In genomic region chr5:138706655-138707480, GRCh38 we compare ENCODE assay signal across 11 cellular contexts. TPM values are rescaled to one million over a fixed set of nuclear protein-coding genes. Genes with fewer than 3 reads are reported as not detected.
DNase-seq lines count a peak whose midpoint lies in the region; ATAC-seq, FAIRE-seq and TF ChIP-seq lines count a peak whose summit lies in the region.
"Had no signal": no experiment of that assay in that cellular context is flagged by ENCODE, and none has a peak within 500 bp of the region (broad histone marks: within the 10 kb centered on the region; RNA-seq: fewer than 3 reads in every experiment).

No MANE protein-coding gene starts in this region.

- H3K79me2 ChIP-seq in HepG2 (ENCODE audit: insufficient read depth, low read length) = no peaks in the 10 kb centered on the region

- no peaks in the 10 kb centered on the region for H3K27me3 ChIP-seq in right lobe of liver
- H3K27me3 ChIP-seq in HepG2 (ENCODE audit: control insufficient read depth in 1 of 2, insufficient read depth in 2 of 2, low read length in 2 of 2) = peaks cover 0 to 4% of the 10 kb centered on the region in 2 experiments; a peak in 1 of 5 replicates
- no peaks in the 10 kb centered on the region for H3K27me3 ChIP-seq in esophagus muscularis mucosa
- H3K27me3 ChIP-seq in CD8-positive, alpha-beta T cell (ENCODE audit: insufficient read depth, low read length) = peaks cover 10% of the 10 kb centered on the region

- peak; percentile 41 to 73 (median 68) for ATAC-seq in right lobe of liver
- ATAC-seq in HepG2 = no peak
- peak; percentile 61 for ATAC-seq in WTC11
- no peak for ATAC-seq in CD8-positive, alpha-beta T cell

- H3K4me3 ChIP-seq in right lobe of liver (no peak overlapping the region), HepG2 (replicated peaks in 1 of 3; ENCODE audit: insufficient read depth in 1 of 3, low read depth in 2 of 3, low read length in 3 of 3) (no peak overlapping the region), esophagus muscularis mucosa (no peak overlapping the region)
- no peak overlapping the region for H3K4me3 ChIP-seq in CD8-positive, alpha-beta T cell (ENCODE audit: low read depth, low read length)

- no peak overlapping the region for H3K9ac ChIP-seq in HepG2 (ENCODE audit: insufficient read depth, low read depth, low read length)

- peaks cover 50% of the 10 kb centered on the region for H3K4me1 Mint-ChIP-seq in WTC11
- no peaks in the 10 kb centered on the region for H3K4me1 Mint-ChIP-seq in CD8-positive, alpha-beta T cell (ENCODE audit: low read depth)
- H3K4me1 Mint-ChIP-seq: CD8-positive, alpha-beta memory T cell had no signal

- H3K9me3 ChIP-seq in right lobe of liver (no peaks in the 10 kb centered on the region), HepG2 (ENCODE audit: low read length) (no peaks in the 10 kb centered on the region), esophagus muscularis mucosa (no peaks in the 10 kb centered on the region)
- no peaks in the 10 kb centered on the region for H3K9me3 ChIP-seq in CD8-positive, alpha-beta T cell (ENCODE audit: low read length)

- TF ChIP-seq RAD21 in HepG2 (CRISPR knock-in tag; IDR thresholded peaks at IDR 0.05) = no peak

- H3K4me1 ChIP-seq in right lobe of liver (peaks cover 0 to 7% (median 0%) of the 10 kb centered on the region in 4 donors), HepG2 (ENCODE audit: insufficient read depth, low read length) (peaks cover 36% of the 10 kb centered on the region), esophagus muscularis mucosa (no peaks in the 10 kb centered on the region)
- no peaks in the 10 kb centered on the region for H3K4me1 ChIP-seq in CD8-positive, alpha-beta T cell (ENCODE audit: insufficient read depth, low read length)

- CTCF ChIA-PET in HepG2 (lab: Yijun Ruan, JAX; ENCODE audit: low intra/inter-chr PET ratio, low total read pairs) = no interaction called here
- CTCF ChIA-PET in WTC11 (lab: Charles Lee) = interaction anchor here (1.2 to 3.6 kb wide), 4 partner anchors 19 to 83 kb away, joined by 4 to 12 read pairs (median 7); no protein-coding TSS in a partner anchor
- CTCF ChIA-PET in CD8-positive, alpha-beta T cell (lab: Charles Lee) = no interaction called here

- no TSS peak for BruUV-seq in HepG2 (replicated peaks; lab: Mats Ljungman, UMichigan)

- H3K27ac ChIP-seq in right lobe of liver (no peak overlapping the region), HepG2 (ENCODE audit: extremely low read length, insufficient read depth, low read length) (no peak overlapping the region), esophagus muscularis mucosa (replicated peaks in 1 of 4) (no peak overlapping the region)
- H3K27ac ChIP-seq in CD8-positive, alpha-beta T cell (ENCODE audit: low read depth, low read length) = no peak overlapping the region

- DNase-seq in right lobe of liver (no peak), HepG2 (ENCODE audit: low spot score) (no peak), WTC11 (ENCODE audit: low spot score) (no peak), iPS-NIHi7 (ENCODE audit: extremely low spot score) (peak; percentile 50), foreskin melanocyte (no peak), esophagus muscularis mucosa (ENCODE audit: extremely low spot score) (no peak), NK-92 (lab: John Stamatoyannopoulos, UW; ENCODE audit: unreplicated experiment) (no peak)
- DNase-seq in CD8-positive, alpha-beta T cell = no peak
- DNase-seq: CD8-positive, alpha-beta memory T cell; NCI-H2081 had no signal

- no peaks in the 10 kb centered on the region for H4K20me1 ChIP-seq in HepG2 (ENCODE audit: insufficient read depth, low read length)

- no peak overlapping the region for H3K27ac Mint-ChIP-seq in WTC11
- H3K27ac Mint-ChIP-seq in CD8-positive, alpha-beta T cell = no peak overlapping the region
- H3K27ac Mint-ChIP-seq: activated T-helper 1 cell treated with anti-CD3 and anti-CD28 coated beads, Interleukin-12 subunit alpha, Interleukin-12 subunit beta, Interleukin-2, Interleukin-4 antibody, amounts not matched to agents 30 ng/mL and 10 ng/mL and 1 ng/mL, durations not matched to agents 14 hours and 24 hours and 36 hours; CD8-positive, alpha-beta memory T cell had no signal

- H3K4me3 Mint-ChIP-seq in WTC11 = no peak overlapping the region
- H3K4me3 Mint-ChIP-seq in CD8-positive, alpha-beta T cell = no peak overlapping the region
- H3K4me3 Mint-ChIP-seq: activated T-helper 1 cell treated with anti-CD3 and anti-CD28 coated beads, Interleukin-12 subunit alpha, Interleukin-12 subunit beta, Interleukin-2, Interleukin-4 antibody, amounts not matched to agents 30 ng/mL and 10 ng/mL and 1 ng/mL, durations not matched to agents 14 hours and 24 hours and 36 hours; CD8-positive, alpha-beta memory T cell had no signal

- TF ChIP-seq CTCF in right lobe of liver (IDR thresholded peaks at IDR 0.05) (no peak), HepG2 (CRISPR knock-in tag; IDR thresholded peaks at IDR 0.05) (no peak), WTC11 (IDR thresholded peaks at IDR 0.05) (no peak), esophagus muscularis mucosa (IDR thresholded peaks at IDR 0.05) (no peak)
- no peak for TF ChIP-seq CTCF in CD8-positive, alpha-beta T cell (IDR thresholded peaks at IDR 0.05)

- intact Hi-C loops in right lobe of liver (cut with DNase I) (no loop called here), HepG2 (cut with micrococcal nuclease; ENCODE audit: unreplicated experiment) (no loop called here), esophagus muscularis mucosa (cut with DNase I) (no loop called here)
- intact Hi-C loops in CD8-positive, alpha-beta T cell (cut with DNase I, micrococcal nuclease) = no loop called here

- TF ChIP-seq EP300 in HepG2 (IDR thresholded peaks at IDR 0.05; ENCODE audit: low read depth in 2 of 2, low read length in 2 of 2) = no peak
- TF ChIP-seq EP300 in HepG2 (CRISPR knock-in tag; IDR thresholded peaks at IDR 0.05; ENCODE audit: borderline replicate concordance) = no peak
- TF ChIP-seq EP300 in esophagus muscularis mucosa (IDR thresholded peaks at IDR 0.05) = no peak

- POLR2A ChIA-PET in HepG2 (lab: Yijun Ruan, JAX) (interaction anchor here (0.8 kb wide), 1 partner anchor 9 kb away, joined by 4 read pairs; no protein-coding TSS in a partner anchor), WTC11 (lab: Charles Lee) (no interaction called here)
- POLR2A ChIA-PET in CD8-positive, alpha-beta T cell (lab: Charles Lee) = no interaction called here

- no peak overlapping the region for H3K4me2 ChIP-seq in HepG2 (ENCODE audit: low read depth, low read length)

- no peaks in the 10 kb centered on the region for H3K27me3 Mint-ChIP-seq in WTC11 (ENCODE audit: low read depth)
- peaks cover 64% of the 10 kb centered on the region for H3K27me3 Mint-ChIP-seq in CD8-positive, alpha-beta T cell (ENCODE audit: low read depth)

- no peak overlapping the region for H2AFZ ChIP-seq in HepG2 (ENCODE audit: low read length)

- WGBS in right lobe of liver (ENCODE audit: insufficient coverage, low coverage, low lambda C conversion rate, missing lambda C conversion rate) = 56% methylated on average over 10 of the region's 10 CpGs
- WGBS in HepG2 (ENCODE audit: low lambda C conversion rate) = 25% methylated on average over 10 of the region's 10 CpGs
- 76% methylated on average over 10 of the region's 10 CpGs for WGBS in esophagus muscularis mucosa

- in situ Hi-C loops in HepG2 (cut with HindIII; ENCODE audit: extremely low pct_ligation_motif_present, low pct_unique_long_range_greater_than_20kb) = no loop called here

- TF ChIP-seq POLR2A in right lobe of liver (IDR thresholded peaks at IDR 0.05) (no peak), HepG2 (IDR thresholded peaks at IDR 0.05; ENCODE audit: insufficient read depth in 1 of 2, low read depth in 2 of 2, low read length in 2 of 2) (no peak), esophagus muscularis mucosa (IDR thresholded peaks at IDR 0.05; ENCODE audit: low read depth) (no peak)

- FAIRE-seq in HepG2 (lab: Jason Lieb, UNC) = no peak

- no peaks in the 10 kb centered on the region for H3K36me3 Mint-ChIP-seq in WTC11
- no peaks in the 10 kb centered on the region for H3K36me3 Mint-ChIP-seq in CD8-positive, alpha-beta T cell
- H3K36me3 Mint-ChIP-seq: CD8-positive, alpha-beta memory T cell had no signal

- H3K36me3 ChIP-seq in right lobe of liver (no peaks in the 10 kb centered on the region), HepG2 (replicated peaks in 1 of 2; ENCODE audit: control insufficient read depth in 1 of 2, insufficient read depth in 2 of 2, low read length in 2 of 2) (no peaks in the 10 kb centered on the region), esophagus muscularis mucosa (no peaks in the 10 kb centered on the region)
- H3K36me3 ChIP-seq in CD8-positive, alpha-beta T cell (ENCODE audit: insufficient read depth, low read length) = no peaks in the 10 kb centered on the region

- H3K9me3 Mint-ChIP-seq in WTC11 = peaks cover under 1% of the 10 kb centered on the region; the same call in 1 of the 2 replicates
- no peaks in the 10 kb centered on the region for H3K9me3 Mint-ChIP-seq in CD8-positive, alpha-beta T cell
- H3K9me3 Mint-ChIP-seq: activated T-helper 1 cell treated with anti-CD3 and anti-CD28 coated beads, Interleukin-12 subunit alpha, Interleukin-12 subunit beta, Interleukin-2, Interleukin-4 antibody, amounts not matched to agents 30 ng/mL and 10 ng/mL and 1 ng/mL, durations not matched to agents 14 hours and 24 hours and 36 hours; CD8-positive, alpha-beta memory T cell had no signal

RNA-seq across cellular contexts. Expression of gene CTNNA1, which starts 46.4 kb away (rescaled TPM):
- total RNA-seq in right lobe of liver (100 to 1,000 TPM; 101 to 192 (median 123) TPM), HepG2 (2016; rRNA removed; fragmentation: Illumina TruSeq; extraction: Trizol) (162 and 212 TPM in 2 replicates), WTC11 (2021) (297 to 309 TPM (median 309 TPM) in 3 replicates), esophagus muscularis mucosa (100 to 1,000 TPM; 335 to 423 (median 369) TPM)
- total RNA-seq in HepG2 (2016; cell fraction: cytosol; rRNA removed; fragmentation: Illumina TruSeq; extraction: Trizol; ENCODE audit: low read depth) = 34.3 and 40.0 TPM in 2 replicates
- total RNA-seq in HepG2 (2016; cell fraction: insoluble cytoplasmic fraction; rRNA removed; fragmentation: Illumina TruSeq; extraction: Trizol) = 166 and 189 TPM in 2 replicates
- 32.3 and 34.9 TPM in 2 replicates for total RNA-seq in HepG2 (2016; cell fraction: membrane; rRNA removed; fragmentation: Illumina TruSeq; extraction: Trizol)
- 120 and 139 TPM in 2 replicates for total RNA-seq in HepG2 (2016; cell fraction: nucleus; rRNA removed; fragmentation: Illumina TruSeq; extraction: Trizol)
- 66.8 and 72.4 TPM in 2 replicates for polyA plus RNA-seq in HepG2 (2011; rRNA removed)
- polyA plus RNA-seq in HepG2 (2011; cell fraction: cytosol; rRNA removed) = 78.6 and 78.9 TPM in 2 replicates
- polyA plus RNA-seq in HepG2 (2011; cell fraction: nucleus; rRNA removed) = 101 and 107 TPM in 2 replicates
- 129 and 131 TPM in 2 replicates for polyA plus RNA-seq in HepG2 (2012)
- polyA plus RNA-seq in HepG2 (2016; cell fraction: cytosol; fragmentation: Illumina TruSeq; extraction: Trizol; ENCODE audit: low read depth) = 5.9 and 7.5 TPM in 2 replicates
- 153 and 162 TPM in 2 replicates for polyA plus RNA-seq in HepG2 (2016; cell fraction: insoluble cytoplasmic fraction; fragmentation: Illumina TruSeq; extraction: Trizol; ENCODE audit: low read depth)
- 14.8 and 19.2 TPM in 2 replicates for polyA plus RNA-seq in HepG2 (2016; cell fraction: membrane; fragmentation: Illumina TruSeq; extraction: Trizol; ENCODE audit: low read depth)
- polyA plus RNA-seq in HepG2 (2016; cell fraction: nucleus; fragmentation: Illumina TruSeq; extraction: Trizol; ENCODE audit: insufficient read depth, low read depth) = 115 and 117 TPM in 2 replicates
- 101 and 109 TPM in 2 replicates for polyA minus RNA-seq in HepG2 (2011; rRNA and poly(A)+ RNA removed; ENCODE audit: low replicate concordance)
- polyA minus RNA-seq in HepG2 (2011; cell fraction: cytosol; rRNA and poly(A)+ RNA removed) = 115 and 142 TPM in 2 replicates
- 116 and 117 TPM in 2 replicates for polyA minus RNA-seq in HepG2 (2011; cell fraction: nucleus; rRNA and poly(A)+ RNA removed)
- 1 to 10 TPM; 2.9 to 5.0 TPM for total RNA-seq in CD8-positive, alpha-beta T cell

Comparison
In these comparisons a context has a peak if more than half of its experiments do, and no peak if none do; other contexts are left out.
1. ATAC-seq: peak in right lobe of liver (4 of 4) and WTC11 (single experiment); none in HepG2 (single experiment) and CD8-positive, alpha-beta T cell (single experiment).
2. RNA of gene CTNNA1, which starts 46.4 kb away (total RNA-seq): 335 to 423 TPM in esophagus muscularis mucosa, 297 to 309 TPM in WTC11, 32.3 to 212 TPM in HepG2 and 101 to 192 TPM in right lobe of liver; 2.9 to 5.0 TPM in CD8-positive, alpha-beta T cell; every median in the first group is over 4 times any median in the second.